ENCODE assay signal across 12 cellular contexts in genomic region chr6:18265787-18266523, GRCh38. TPM values are rescaled to one million over a fixed set of nuclear protein-coding genes. Genes with fewer than 3 reads are reported as not detected.
DNase-seq lines count a peak whose midpoint lies in the region; ATAC-seq, FAIRE-seq and TF ChIP-seq lines count a peak whose summit lies in the region.
"Had no signal": no experiment of that assay in that cellular context is flagged by ENCODE, and none has a peak within 500 bp of the region (broad histone marks: within the 10 kb centered on the region; RNA-seq: fewer than 3 reads in every experiment).

No MANE protein-coding gene starts in this region.

- peak overlapping the region; percentile 98; the same call in 1 of the 2 replicates for H3K9ac ChIP-seq in Karpas-422 (ENCODE audit: low read length)
- H3K9ac ChIP-seq in K562 (ENCODE audit: insufficient read depth in 1 of 2, low read depth in 2 of 2, low read length in 2 of 2), result peak overlapping the region in 1 of 2 experiments; percentile 79; a peak in 1 of 4 replicates
- H3K9ac ChIP-seq in neuronal stem cell (ENCODE audit: low read depth, low read length, poor library complexity), result peak overlapping the region; percentile 33

- CTCF ChIA-PET in K562 (lab: Yijun Ruan, JAX; ENCODE audit: low intra/inter-chr PET ratio), result no interaction called here

- 91% methylated on average over 13 of the region's 14 CpGs for WGBS in K562 (ENCODE audit: insufficient coverage, low coverage, missing lambda C conversion rate)
- no CpG with 5 or more reads among the region's 14 CpGs for WGBS in neuronal stem cell (ENCODE audit: extremely low coverage in 2 of 2, insufficient read length in 2 of 2, insufficient replicate concordance in 1 of 2), 2 donors

- intact Hi-C loops in activated CD4-positive, alpha-beta T cell treated with anti-CD3 and anti-CD28 coated beads, Interleukin-2, amount 10 ng/mL, durations not matched to agents 24 days and 14 days (cut with micrococcal nuclease), result loop anchor here (2.0 kb wide), 2 partner anchors 55 to 151 kb away; no protein-coding TSS in a partner anchor
- intact Hi-C loops in K562 (cut with micrococcal nuclease), result no loop called here

- peak overlapping the region; percentile 86 for H3K27ac Mint-ChIP-seq in activated CD4-positive, alpha-beta T cell treated with anti-CD3 and anti-CD28 coated beads, Interleukin-2, amount 10 ng/mL, durations not matched to agents 24 days and 14 days

- H3K36me3 Mint-ChIP-seq in activated CD4-positive, alpha-beta T cell treated with anti-CD3 and anti-CD28 coated beads, Interleukin-2, amount 10 ng/mL, durations not matched to agents 24 days and 14 days (ENCODE audit: low read depth), result peaks cover 25% of the 10 kb centered on the region

- H2BK120ac ChIP-seq in neuronal stem cell (ENCODE audit: low read depth, low read length), result no peak overlapping the region

- no peak for TF ChIP-seq RAD21 in K562 (CRISPR knock-in tag; conservative IDR thresholded peaks at IDR 0.05 in 1 of 2, IDR thresholded peaks at IDR 0.05 in 1 of 2)

- no peak for TF ChIP-seq CTCF in K562 (IDR thresholded peaks at IDR 0.05 in 2 of 3, conservative IDR thresholded peaks at IDR 0.05 in 1 of 3; ENCODE audit: insufficient read depth in 2 of 3, low read depth in 1 of 3, low read length in 3 of 3)

- no peaks in the 10 kb centered on the region for H3K9me3 Mint-ChIP-seq in activated CD4-positive, alpha-beta T cell treated with anti-CD3 and anti-CD28 coated beads, Interleukin-2, amount 10 ng/mL, durations not matched to agents 24 days and 14 days

- peak overlapping the region; percentile 73 for H3K18ac ChIP-seq in neuronal stem cell (ENCODE audit: low read length)

- H4K91ac ChIP-seq in neuronal stem cell (ENCODE audit: low read depth, low read length, poor library complexity), result no peak overlapping the region

- H4K20me1 ChIP-seq in Karpas-422 (ENCODE audit: insufficient read depth, low read depth, low read length), result peaks cover 19% of the 10 kb centered on the region; the same call in 1 of the 2 replicates
- H4K20me1 ChIP-seq in K562 (replicated peaks; ENCODE audit: control insufficient read depth, insufficient read depth, low read length), result peaks cover 20% of the 10 kb centered on the region

- BruUV-seq in K562 (replicated peaks; lab: Mats Ljungman, UMichigan), result no TSS peak

- H2BK15ac ChIP-seq in neuronal stem cell (ENCODE audit: low read length), result peak overlapping the region; percentile 93

- H3K4me1 ChIP-seq in Karpas-422 (ENCODE audit: low read length) (peaks cover 36% of the 10 kb centered on the region), K562 (replicated peaks in 1 of 2; ENCODE audit: control insufficient read depth in 2 of 2, insufficient read depth in 2 of 2, low read length in 2 of 2) (peaks cover 16 to 33% of the 10 kb centered on the region in 2 experiments), neuronal stem cell (ENCODE audit: control insufficient read depth in 2 of 2, insufficient read depth in 1 of 2, low read depth in 1 of 2, low read length in 2 of 2) (peaks cover 6 to 8% of the 10 kb centered on the region in 2 donors)

- in situ Hi-C loops in K562 (cut with MboI), result no loop called here

- POLR2A ChIA-PET in K562 (lab: Yijun Ruan, JAX), result interaction anchor here (0.6 to 2.3 kb wide), 4 partner anchors 8 to 15 kb away, joined by 3 to 14 read pairs (median 3); no protein-coding TSS in a partner anchor

- FAIRE-seq in K562 (lab: Jason Lieb, UNC), result no peak
- no peak for FAIRE-seq in RCC 7860 (lab: Jason Lieb, UNC)
- FAIRE-seq: colon, islet of Langerhans had no signal

- no peak for DNase-seq in activated CD4-positive, alpha-beta T cell treated with anti-CD3 and anti-CD28 coated beads, Interleukin-2, amount 10 ng/mL, durations not matched to agents 24 days and 14 days
- no peak for DNase-seq in activated CD4-positive, alpha-beta T cell treated with anti-CD3 and anti-CD28 coated beads for 48 hours
- no peak for DNase-seq in Karpas-422
- peak in 1 of 4 experiments; percentile 28 for DNase-seq in K562 (ENCODE audit: extremely low read depth in 1 of 4, low spot score in 3 of 4)
- DNase-seq in neuronal stem cell (ENCODE audit: low spot score), result no peak
- DNase-seq in NCI-H2227 (lab: John Stamatoyannopoulos, UW; ENCODE audit: unreplicated experiment), result no peak
- no peak for DNase-seq in RCC 7860 (ENCODE audit: low spot score)
- DNase-seq in left lobe of liver (ENCODE audit: low spot score), result no peak
- DNase-seq: NCI-H1092 had no signal

- H2BK5ac ChIP-seq in neuronal stem cell (ENCODE audit: low read length), result no peak overlapping the region

- H3K4me1 Mint-ChIP-seq in activated CD4-positive, alpha-beta T cell treated with anti-CD3 and anti-CD28 coated beads, Interleukin-2, amount 10 ng/mL, durations not matched to agents 24 days and 14 days, result peaks cover 28% of the 10 kb centered on the region

- TF ChIP-seq POLR2A in K562 (conservative IDR thresholded peaks at IDR 0.05), result no peak

- H3K27ac ChIP-seq in Karpas-422 (ENCODE audit: low read length), result no peak overlapping the region
- no peak overlapping the region for H3K27ac ChIP-seq in K562 (ENCODE audit: extremely low read depth, low read depth, low read length)
- H3K27ac ChIP-seq in neuronal stem cell (replicated peaks; ENCODE audit: low read length), result no peak overlapping the region

- no peak overlapping the region for H4K8ac ChIP-seq in neuronal stem cell (ENCODE audit: low read depth, low read length)

- H3K4ac ChIP-seq in neuronal stem cell (ENCODE audit: low read length), result no peak overlapping the region

- H2BK12ac ChIP-seq in neuronal stem cell (ENCODE audit: low read length), result peak overlapping the region; percentile 34

- no peaks in the 10 kb centered on the region for H3K79me1 ChIP-seq in neuronal stem cell (ENCODE audit: low read depth, low read length)

- H3K79me2 ChIP-seq in Karpas-422 (ENCODE audit: low read length) (peaks cover 34% of the 10 kb centered on the region), K562 (ENCODE audit: control insufficient read depth, insufficient read depth, low read length) (peaks cover 38% of the 10 kb centered on the region)

- H3K23ac ChIP-seq in neuronal stem cell (ENCODE audit: low read depth, low read length, poor library complexity), result peak overlapping the region; percentile 92

- H3K4me2 ChIP-seq in Karpas-422 (ENCODE audit: low read depth, low read length, poor library complexity, severe bottlenecking) (peak overlapping the region; percentile 99), K562 (ENCODE audit: insufficient read depth, low read length) (peak overlapping the region; percentile 81; the same call in 1 of the 2 replicates), neuronal stem cell (ENCODE audit: insufficient read depth, low read length, poor library complexity, severe bottlenecking) (no peak overlapping the region)

- no peaks in the 10 kb centered on the region for H3K9me1 ChIP-seq in K562 (ENCODE audit: control insufficient read depth, insufficient read depth, low read length)

- no peaks in the 10 kb centered on the region for H3K9me2 ChIP-seq in Karpas-422 (replicated peaks; ENCODE audit: insufficient read depth, low read length)

- peak overlapping the region; percentile 41 for H2AK5ac ChIP-seq in neuronal stem cell (ENCODE audit: low read depth, low read length)

- no peak overlapping the region for H3K14ac ChIP-seq in neuronal stem cell (ENCODE audit: low read length)

- H3K4me3 Mint-ChIP-seq in activated CD4-positive, alpha-beta T cell treated with anti-CD3 and anti-CD28 coated beads, Interleukin-2, amount 10 ng/mL, durations not matched to agents 24 days and 14 days, result peak overlapping the region; percentile 95

- no peak overlapping the region for H2AFZ ChIP-seq in Karpas-422 (ENCODE audit: low read length)
- peak overlapping the region; percentile 96 for H2AFZ ChIP-seq in K562 (ENCODE audit: low read depth, low read length)
- peak overlapping the region; percentile 91 for H2AFZ ChIP-seq in neuronal stem cell (ENCODE audit: low read length)

- no peak for TF ChIP-seq EP300 in K562 (IDR thresholded peaks at IDR 0.05; ENCODE audit: low read length)

- H3K36me3 ChIP-seq in Karpas-422 (ENCODE audit: insufficient read depth, low read length) (peaks cover 12% of the 10 kb centered on the region; the same call in 1 of the 2 replicates), K562 (ENCODE audit: control insufficient read depth, insufficient read depth, low read length) (peaks cover 21% of the 10 kb centered on the region), neuronal stem cell (replicated peaks in 1 of 2; ENCODE audit: control insufficient read depth in 2 of 2, insufficient read depth in 2 of 2, low read length in 2 of 2) (peaks cover 0 to 24% of the 10 kb centered on the region in 2 donors)

- H3K9me3 ChIP-seq in Karpas-422 (ENCODE audit: low read length) (no peaks in the 10 kb centered on the region), K562 (replicated peaks; ENCODE audit: control insufficient read depth, insufficient read depth, low read depth, low read length) (peaks cover 6% of the 10 kb centered on the region), neuronal stem cell (replicated peaks in 1 of 2; ENCODE audit: control insufficient read depth in 2 of 2, insufficient read depth in 1 of 2, low read depth in 1 of 2, low read length in 2 of 2) (peaks cover 0 to 12% of the 10 kb centered on the region in 2 donors)

- H3K27me3 Mint-ChIP-seq in activated CD4-positive, alpha-beta T cell treated with anti-CD3 and anti-CD28 coated beads, Interleukin-2, amount 10 ng/mL, durations not matched to agents 24 days and 14 days, result no peaks in the 10 kb centered on the region

- H3K4me3 ChIP-seq in Karpas-422 (ENCODE audit: low read length) (peak overlapping the region; percentile 85; the same call in 1 of the 2 replicates), K562 (no peak overlapping the region), neuronal stem cell (ENCODE audit: low read length in 2 of 2) (no peak overlapping the region)

- H3K27me3 ChIP-seq in Karpas-422 (ENCODE audit: low read length) (no peaks in the 10 kb centered on the region), K562 (ENCODE audit: control insufficient read depth in 2 of 2, insufficient read depth in 2 of 2, low read length in 2 of 2) (no peaks in the 10 kb centered on the region), neuronal stem cell (ENCODE audit: control insufficient read depth in 3 of 3, insufficient read depth in 3 of 3, low read depth in 1 of 3, low read length in 3 of 3) (no peaks in the 10 kb centered on the region)
- H3K27me3 ChIP-seq: upper lobe of left lung had no signal

- no peak for ATAC-seq in K562
- no peak for ATAC-seq in left lobe of liver

RNA-seq across cellular contexts. Expression of gene DEK, which starts 1.6 kb away (rescaled TPM):
- total RNA-seq in activated CD4-positive, alpha-beta T cell treated with anti-CD3 and anti-CD28 coated beads, Interleukin-2, amount 10 ng/mL, durations not matched to agents 24 days and 14 days, result 170 and 175 TPM in 2 replicates
- 154 and 156 TPM in 2 replicates for total RNA-seq in Karpas-422 (2014; rRNA removed; shearing (Covaris generic); ENCODE audit: low replicate concordance)
- total RNA-seq in K562 (2011; cell fraction: chromatin; rRNA removed; ENCODE audit: low replicate concordance), result 21.2 and 110 TPM in 2 replicates
- total RNA-seq in K562 (2011; cell fraction: nucleolus; rRNA removed), result 20.5 and 22.8 TPM in 2 replicates
- 31.5 and 48.7 TPM in 2 replicates for total RNA-seq in K562 (2011; cell fraction: nucleoplasm; rRNA removed)
- total RNA-seq in K562 (2014; rRNA removed) (284 and 338 TPM in 2 replicates), K562 (2014; rRNA removed; fragmentation: Illumina TruSeq; extraction: Trizol) (239 and 276 TPM in 2 replicates), K562 (2015; rRNA removed; fragmentation: Illumina TruSeq; extraction: Trizol) (293 and 306 TPM in 2 replicates), K562 (2021) (171 and 181 TPM in 2 replicates), left lobe of liver (16.9 TPM)
- polyA plus RNA-seq in K562 (2011; rRNA removed) (104 and 155 TPM in 2 replicates), K562 (2014; fragmentation: Illumina TruSeq; extraction: Trizol) (205 and 279 TPM in 2 replicates), K562 (2014; fragmentation: Nextera tagmentation; extraction: Ambion mirVana) (10 to 100 TPM; 82.3 to 87.3 TPM), K562 (2014; rRNA removed) (160 and 184 TPM in 2 replicates)
- 17.2 and 34.6 TPM in 2 replicates for polyA plus RNA-seq in K562 (2011; cell fraction: cytosol; rRNA removed)
- polyA plus RNA-seq in K562 (2011; cell fraction: nucleus; rRNA removed), result 25.4 and 30.2 TPM in 2 replicates
- 131 and 141 TPM in 2 replicates for polyA plus RNA-seq in K562 (2012)
- 72.9 and 76.0 TPM in 2 replicates for polyA minus RNA-seq in K562 (2011; rRNA and poly(A)+ RNA removed)
- polyA minus RNA-seq in K562 (2011; cell fraction: cytosol; rRNA and poly(A)+ RNA removed), result 70.9 and 74.1 TPM in 2 replicates
- 34.7 and 48.3 TPM in 2 replicates for polyA minus RNA-seq in K562 (2011; cell fraction: nucleus; rRNA and poly(A)+ RNA removed)
- polyA plus RNA-seq in neuronal stem cell (2013, experiment 1 of 2), result 353 TPM
- 401 TPM for polyA plus RNA-seq in neuronal stem cell (2013, experiment 2 of 2)
